Comparison of ENCODE assay signal across 11 cellular contexts in genomic region chr2:235577404-235578330, GRCh38.
A peak's percentile ranks its signal among the peaks of the same experiment; 100 is the strongest.
DNase-seq lines count a peak whose midpoint lies in the region; ATAC-seq, FAIRE-seq and TF ChIP-seq lines count a peak whose summit lies in the region.
"Had no signal": no experiment of that assay in that cellular context is flagged by ENCODE, and none has a peak within 500 bp of the region (broad histone marks: within the 10 kb centered on the region; RNA-seq: fewer than 3 reads in every experiment).

No MANE protein-coding gene starts in this region.

- FAIRE-seq in astrocyte (lab: Jason Lieb, UNC) = no peak

- H3K9me3 ChIP-seq in astrocyte (ENCODE audit: insufficient read depth, low read depth, low read length) = no peaks in the 10 kb centered on the region
- H3K9me3 ChIP-seq: Caco-2, esophagus squamous epithelium had no signal

- peaks cover 25% of the 10 kb centered on the region for H3K79me2 ChIP-seq in astrocyte (ENCODE audit: insufficient read depth, low read length)

- no peaks in the 10 kb centered on the region for H3K27me3 ChIP-seq in H7 (ENCODE audit: control insufficient read depth, insufficient read depth, low read length)
- H3K27me3 ChIP-seq in astrocyte (ENCODE audit: insufficient read depth, low read length) = peaks cover 4% of the 10 kb centered on the region
- H3K27me3 ChIP-seq: esophagus squamous epithelium had no signal

- H3K4me3 ChIP-seq in H7 (ENCODE audit: insufficient read depth, low read depth, low read length) = no peak overlapping the region
- no peak overlapping the region for H3K4me3 ChIP-seq in astrocyte (ENCODE audit: insufficient read depth, low read depth, low read length)
- H3K4me3 ChIP-seq: skin epidermis had no signal

- peak overlapping the region; percentile 16 for H2AFZ ChIP-seq in astrocyte (ENCODE audit: low read depth, low read length)

- ATAC-seq in HG02642 (IDR thresholded peaks at IDR 0.05; ENCODE audit: poor library complexity, unreplicated experiment) (no peak), GM19395 (IDR thresholded peaks at IDR 0.05; ENCODE audit: unreplicated experiment) (no peak), HG02870 (IDR thresholded peaks at IDR 0.05; ENCODE audit: unreplicated experiment) (no peak)

- H3K36me3 ChIP-seq in H7 (replicated peaks; ENCODE audit: control insufficient read depth, insufficient read depth, low read length) (no peaks in the 10 kb centered on the region), astrocyte (ENCODE audit: insufficient read depth, low read length) (no peaks in the 10 kb centered on the region)
- H3K36me3 ChIP-seq: esophagus squamous epithelium had no signal

- H3K4me1 Mint-ChIP-seq in astrocyte (ENCODE audit: low read depth, unreplicated experiment) (peaks cover 27% of the 10 kb centered on the region), progenitor cell of endocrine pancreas (ENCODE audit: low read depth) (peaks cover 22% of the 10 kb centered on the region)

- peak; percentile 41 for DNase-seq in H7
- DNase-seq in astrocyte (ENCODE audit: low read depth) = peak; percentile 33
- peak; percentile 19 for DNase-seq in hepatic stellate cell (ENCODE audit: low spot score)
- no peak for DNase-seq in progenitor cell of endocrine pancreas (ENCODE audit: low spot score, unreplicated experiment)
- DNase-seq in DMS79 treated with DMSO at 0.1 percent for 48 hours (lab: John Stamatoyannopoulos, UW) = no peak
- DNase-seq: Caco-2, esophagus squamous epithelium had no signal

- no peak for TF ChIP-seq CTCF in astrocyte (IDR thresholded peaks at IDR 0.05; ENCODE audit: insufficient read depth, low read depth, low read length)
- no peak for TF ChIP-seq CTCF in progenitor cell of endocrine pancreas (IDR thresholded peaks at IDR 0.05; ENCODE audit: unreplicated experiment)

- H3K4me2 ChIP-seq in astrocyte (ENCODE audit: low read length) = peak overlapping the region; percentile 75

- peak overlapping the region; percentile 76 for H3K4me3 Mint-ChIP-seq in astrocyte (ENCODE audit: unreplicated experiment)
- H3K4me3 Mint-ChIP-seq in progenitor cell of endocrine pancreas (ENCODE audit: low read depth) = peak overlapping the region; percentile 15

- peak overlapping the region; percentile 59 for H3K27ac Mint-ChIP-seq in astrocyte (ENCODE audit: unreplicated experiment)
- H3K27ac Mint-ChIP-seq in progenitor cell of endocrine pancreas = peak overlapping the region; percentile 83

- H3K27me3 Mint-ChIP-seq in astrocyte (ENCODE audit: low read depth, unreplicated experiment) (no peaks in the 10 kb centered on the region), progenitor cell of endocrine pancreas (no peaks in the 10 kb centered on the region)

- no peak overlapping the region for H3K27ac ChIP-seq in astrocyte (ENCODE audit: low read depth, low read length)
- H3K27ac ChIP-seq: skin epidermis had no signal

- peaks cover 5% of the 10 kb centered on the region for H3K4me1 ChIP-seq in astrocyte (ENCODE audit: insufficient read depth, low read length)
- H3K4me1 ChIP-seq: Caco-2 had no signal

- H3K9me3 Mint-ChIP-seq in astrocyte (ENCODE audit: unreplicated experiment) = no peaks in the 10 kb centered on the region
- no peaks in the 10 kb centered on the region for H3K9me3 Mint-ChIP-seq in progenitor cell of endocrine pancreas (ENCODE audit: low read depth)

- H3K36me3 Mint-ChIP-seq in astrocyte (ENCODE audit: low read depth, unreplicated experiment) = no peaks in the 10 kb centered on the region
- H3K36me3 Mint-ChIP-seq in progenitor cell of endocrine pancreas (ENCODE audit: insufficient read depth) = no peaks in the 10 kb centered on the region

- H4K20me1 ChIP-seq in astrocyte (ENCODE audit: insufficient read depth, low read length) = peaks cover 74% of the 10 kb centered on the region

- peak overlapping the region; percentile 39 for H3K9ac ChIP-seq in astrocyte (ENCODE audit: low read length)

Comparison
In these comparisons a context has a peak if more than half of its experiments do, and no peak if none do; other contexts are left out.
1. DNase-seq: peak in H7 (single experiment), astrocyte (single experiment) and hepatic stellate cell (single experiment); none in progenitor cell of endocrine pancreas (single experiment) and DMS79 treated with DMSO at 0.1 percent for 48 hours (single experiment).